Comparison of ENCODE assay signal across 1 cellular context in the genomic region with DNA sequence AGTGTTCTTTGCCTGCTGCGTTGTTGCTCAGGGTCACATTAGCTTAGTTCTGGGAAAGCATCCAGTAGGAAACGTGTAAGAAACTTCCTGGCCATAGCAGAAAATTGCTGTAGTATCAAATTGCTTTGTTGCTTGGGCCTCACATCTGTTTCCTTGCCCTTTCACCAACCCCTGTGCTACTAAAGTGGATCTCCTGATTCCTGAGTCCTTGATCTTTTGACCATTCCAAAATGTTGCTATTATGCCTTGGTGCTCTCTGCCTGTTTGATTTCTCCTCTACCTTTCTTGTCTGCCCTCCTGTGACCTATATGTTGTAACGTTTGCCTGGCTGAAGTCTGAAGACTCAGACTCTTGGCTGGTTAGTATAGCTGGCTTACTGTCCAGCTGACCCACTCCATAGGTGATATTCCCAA.
A peak's percentile ranks its signal among the peaks of the same experiment; 100 is the strongest.
TF ChIP-seq lines count a peak whose summit lies in the region.

No MANE protein-coding gene starts in this region.

TF ChIP-seq in HepG2, 621 proteins besides CTCF, POLR2A, EP300 and RAD21 (continued from another document and continues in another):
- TF ChIP-seq, protein P1, sequence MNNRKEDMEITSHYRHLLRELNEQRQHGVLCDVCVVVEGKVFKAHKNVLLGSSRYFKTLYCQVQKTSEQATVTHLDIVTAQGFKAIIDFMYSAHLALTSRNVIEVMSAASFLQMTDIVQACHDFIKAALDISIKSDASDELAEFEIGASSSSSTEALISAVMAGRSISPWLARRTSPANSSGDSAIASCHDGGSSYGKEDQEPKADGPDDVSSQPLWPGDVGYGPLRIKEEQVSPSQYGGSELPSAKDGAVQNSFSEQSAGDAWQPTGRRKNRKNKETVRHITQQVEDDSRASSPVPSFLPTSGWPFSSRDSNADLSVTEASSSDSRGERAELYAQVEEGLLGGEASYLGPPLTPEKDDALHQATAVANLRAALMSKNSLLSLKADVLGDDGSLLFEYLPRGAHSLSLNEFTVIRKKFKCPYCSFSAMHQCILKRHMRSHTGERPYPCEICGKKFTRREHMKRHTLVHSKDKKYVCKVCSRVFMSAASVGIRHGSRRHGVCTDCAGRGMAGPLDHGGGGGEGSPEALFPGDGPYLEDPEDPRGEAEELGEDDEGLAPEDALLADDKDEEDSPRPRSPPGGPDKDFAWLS (CRISPR knock-in tag; IDR thresholded peaks at IDR 0.05; ENCODE audit: borderline replicate concordance) = no peak
- TF ChIP-seq PHF21A (CRISPR knock-in tag; IDR thresholded peaks at IDR 0.05) (no peak), DR1 (CRISPR knock-in tag; IDR thresholded peaks at IDR 0.05) (no peak), HNRNPH1 (optimal IDR thresholded peaks at IDR 0.05; ENCODE audit: low read depth, low read length) (no peak), FOXK1 (CRISPR knock-in tag; IDR thresholded peaks at IDR 0.05; ENCODE audit: borderline replicate concordance, low read depth) (no peak), ZNF225 (CRISPR knock-in tag; IDR thresholded peaks at IDR 0.05) (no peak), NFE2L1 (CRISPR knock-in tag; IDR thresholded peaks at IDR 0.05; ENCODE audit: borderline replicate concordance) (no peak), SMARCC2 (IDR thresholded peaks at IDR 0.05) (no peak), ZNF496 (CRISPR knock-in tag; IDR thresholded peaks at IDR 0.05; ENCODE audit: insufficient replicate concordance) (no peak), SOX13 (IDR thresholded peaks at IDR 0.05) (no peak), SOX13 (CRISPR knock-in tag; conservative IDR thresholded peaks at IDR 0.05 in 1 of 2, IDR thresholded peaks at IDR 0.05 in 1 of 2) (peak in 1 of 2 experiments; percentile 60; a peak in 2 of 4 replicates), ZSCAN20 (CRISPR knock-in tag; IDR thresholded peaks at IDR 0.05; ENCODE audit: borderline replicate concordance) (no peak), REPIN1 (CRISPR knock-in tag; IDR thresholded peaks at IDR 0.05; ENCODE audit: borderline replicate concordance, low read depth) (no peak), ZNF790 (CRISPR knock-in tag; IDR thresholded peaks at IDR 0.05; ENCODE audit: borderline replicate concordance) (no peak), ZNF143 (CRISPR knock-in tag; IDR thresholded peaks at IDR 0.05) (no peak), RXRA (CRISPR knock-in tag; IDR thresholded peaks at IDR 0.05) (no peak; the same call in 1 of the 2 replicates), PITX1 (CRISPR knock-in tag; IDR thresholded peaks at IDR 0.05) (no peak), SAP130 (CRISPR knock-in tag; IDR thresholded peaks at IDR 0.05; ENCODE audit: low read depth) (peak; percentile 15; the same call in 1 of the 2 replicates), HNRNPLL (IDR thresholded peaks at IDR 0.05; ENCODE audit: low read depth, low read length, poor library complexity, severe bottlenecking) (no peak), TBP (CRISPR knock-in tag; IDR thresholded peaks at IDR 0.05) (no peak), PPARG (CRISPR knock-in tag; conservative IDR thresholded peaks at IDR 0.05) (no peak; the same call in 1 of the 2 replicates), NAIF1 (CRISPR knock-in tag; IDR thresholded peaks at IDR 0.05; ENCODE audit: borderline replicate concordance) (no peak), CEBPG (CRISPR knock-in tag; IDR thresholded peaks at IDR 0.05) (0 out of 2 replicates have a peak, but pooled peaks have one; percentile 11), NFRKB (IDR thresholded peaks at IDR 0.05) (no peak), ZNF883 (CRISPR knock-in tag; IDR thresholded peaks at IDR 0.05; ENCODE audit: not compliant biosample characterization) (no peak), ETV6 (CRISPR knock-in tag; conservative IDR thresholded peaks at IDR 0.05) (no peak), MIER3 (CRISPR knock-in tag; IDR thresholded peaks at IDR 0.05; ENCODE audit: borderline replicate concordance) (no peak), ZNF724P (CRISPR knock-in tag; IDR thresholded peaks at IDR 0.05; ENCODE audit: borderline replicate concordance) (no peak), NCOR1 (IDR thresholded peaks at IDR 0.05; ENCODE audit: borderline replicate concordance, low read length) (no peak), MEIS1 (CRISPR knock-in tag; IDR thresholded peaks at IDR 0.05; ENCODE audit: borderline replicate concordance) (no peak)
- TF ChIP-seq, protein P2, sequence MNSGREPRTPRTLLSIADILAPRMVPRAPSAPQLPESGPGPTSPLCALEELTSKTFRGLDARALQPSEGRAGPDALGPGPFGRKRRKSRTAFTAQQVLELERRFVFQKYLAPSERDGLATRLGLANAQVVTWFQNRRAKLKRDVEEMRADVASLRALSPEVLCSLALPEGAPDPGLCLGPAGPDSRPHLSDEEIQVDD (CRISPR knock-in tag; IDR thresholded peaks at IDR 0.05; ENCODE audit: borderline replicate concordance) = no peak
- TF ChIP-seq, protein P3, sequence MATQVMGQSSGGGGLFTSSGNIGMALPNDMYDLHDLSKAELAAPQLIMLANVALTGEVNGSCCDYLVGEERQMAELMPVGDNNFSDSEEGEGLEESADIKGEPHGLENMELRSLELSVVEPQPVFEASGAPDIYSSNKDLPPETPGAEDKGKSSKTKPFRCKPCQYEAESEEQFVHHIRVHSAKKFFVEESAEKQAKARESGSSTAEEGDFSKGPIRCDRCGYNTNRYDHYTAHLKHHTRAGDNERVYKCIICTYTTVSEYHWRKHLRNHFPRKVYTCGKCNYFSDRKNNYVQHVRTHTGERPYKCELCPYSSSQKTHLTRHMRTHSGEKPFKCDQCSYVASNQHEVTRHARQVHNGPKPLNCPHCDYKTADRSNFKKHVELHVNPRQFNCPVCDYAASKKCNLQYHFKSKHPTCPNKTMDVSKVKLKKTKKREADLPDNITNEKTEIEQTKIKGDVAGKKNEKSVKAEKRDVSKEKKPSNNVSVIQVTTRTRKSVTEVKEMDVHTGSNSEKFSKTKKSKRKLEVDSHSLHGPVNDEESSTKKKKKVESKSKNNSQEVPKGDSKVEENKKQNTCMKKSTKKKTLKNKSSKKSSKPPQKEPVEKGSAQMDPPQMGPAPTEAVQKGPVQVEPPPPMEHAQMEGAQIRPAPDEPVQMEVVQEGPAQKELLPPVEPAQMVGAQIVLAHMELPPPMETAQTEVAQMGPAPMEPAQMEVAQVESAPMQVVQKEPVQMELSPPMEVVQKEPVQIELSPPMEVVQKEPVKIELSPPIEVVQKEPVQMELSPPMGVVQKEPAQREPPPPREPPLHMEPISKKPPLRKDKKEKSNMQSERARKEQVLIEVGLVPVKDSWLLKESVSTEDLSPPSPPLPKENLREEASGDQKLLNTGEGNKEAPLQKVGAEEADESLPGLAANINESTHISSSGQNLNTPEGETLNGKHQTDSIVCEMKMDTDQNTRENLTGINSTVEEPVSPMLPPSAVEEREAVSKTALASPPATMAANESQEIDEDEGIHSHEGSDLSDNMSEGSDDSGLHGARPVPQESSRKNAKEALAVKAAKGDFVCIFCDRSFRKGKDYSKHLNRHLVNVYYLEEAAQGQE (IDR thresholded peaks at IDR 0.05; ENCODE audit: borderline replicate concordance in 1 of 2, low read depth in 1 of 2, low read length in 2 of 2) = no peak
- TF ChIP-seq, protein P4, sequence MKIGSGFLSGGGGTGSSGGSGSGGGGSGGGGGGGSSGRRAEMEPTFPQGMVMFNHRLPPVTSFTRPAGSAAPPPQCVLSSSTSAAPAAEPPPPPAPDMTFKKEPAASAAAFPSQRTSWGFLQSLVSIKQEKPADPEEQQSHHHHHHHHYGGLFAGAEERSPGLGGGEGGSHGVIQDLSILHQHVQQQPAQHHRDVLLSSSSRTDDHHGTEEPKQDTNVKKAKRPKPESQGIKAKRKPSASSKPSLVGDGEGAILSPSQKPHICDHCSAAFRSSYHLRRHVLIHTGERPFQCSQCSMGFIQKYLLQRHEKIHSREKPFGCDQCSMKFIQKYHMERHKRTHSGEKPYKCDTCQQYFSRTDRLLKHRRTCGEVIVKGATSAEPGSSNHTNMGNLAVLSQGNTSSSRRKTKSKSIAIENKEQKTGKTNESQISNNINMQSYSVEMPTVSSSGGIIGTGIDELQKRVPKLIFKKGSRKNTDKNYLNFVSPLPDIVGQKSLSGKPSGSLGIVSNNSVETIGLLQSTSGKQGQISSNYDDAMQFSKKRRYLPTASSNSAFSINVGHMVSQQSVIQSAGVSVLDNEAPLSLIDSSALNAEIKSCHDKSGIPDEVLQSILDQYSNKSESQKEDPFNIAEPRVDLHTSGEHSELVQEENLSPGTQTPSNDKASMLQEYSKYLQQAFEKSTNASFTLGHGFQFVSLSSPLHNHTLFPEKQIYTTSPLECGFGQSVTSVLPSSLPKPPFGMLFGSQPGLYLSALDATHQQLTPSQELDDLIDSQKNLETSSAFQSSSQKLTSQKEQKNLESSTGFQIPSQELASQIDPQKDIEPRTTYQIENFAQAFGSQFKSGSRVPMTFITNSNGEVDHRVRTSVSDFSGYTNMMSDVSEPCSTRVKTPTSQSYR (CRISPR knock-in tag; IDR thresholded peaks at IDR 0.05; ENCODE audit: borderline replicate concordance) = no peak
- TF ChIP-seq, protein P5, sequence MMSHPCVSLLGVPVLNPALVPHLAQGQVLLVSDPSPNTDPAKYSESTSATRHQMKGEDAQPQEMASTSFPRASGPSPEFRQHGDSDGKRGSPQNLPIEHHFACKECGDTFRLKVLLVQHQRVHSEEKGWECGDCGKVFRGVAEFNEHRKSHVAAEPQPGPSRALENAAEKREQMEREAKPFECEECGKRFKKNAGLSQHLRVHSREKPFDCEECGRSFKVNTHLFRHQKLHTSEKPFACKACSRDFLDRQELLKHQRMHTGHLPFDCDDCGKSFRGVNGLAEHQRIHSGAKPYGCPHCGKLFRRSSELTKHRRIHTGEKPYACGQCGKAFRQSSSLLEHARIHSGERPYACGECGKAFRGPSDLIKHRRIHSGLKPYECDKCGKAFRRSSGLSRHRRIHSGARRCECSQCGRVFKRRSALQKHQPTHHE (CRISPR knock-in tag; IDR thresholded peaks at IDR 0.05; ENCODE audit: borderline replicate concordance) = no peak
- TF ChIP-seq, protein P6, sequence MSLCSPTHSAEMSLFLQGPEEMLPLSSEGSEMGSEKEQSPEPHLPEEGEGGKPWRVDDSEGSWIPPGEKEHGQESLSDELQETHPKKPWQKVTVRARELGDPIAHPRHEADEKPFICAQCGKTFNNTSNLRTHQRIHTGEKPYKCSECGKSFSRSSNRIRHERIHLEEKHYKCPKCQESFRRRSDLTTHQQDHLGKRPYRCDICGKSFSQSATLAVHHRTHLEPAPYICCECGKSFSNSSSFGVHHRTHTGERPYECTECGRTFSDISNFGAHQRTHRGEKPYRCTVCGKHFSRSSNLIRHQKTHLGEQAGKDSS (CRISPR knock-in tag; IDR thresholded peaks at IDR 0.05; ENCODE audit: borderline replicate concordance, low read depth) = no peak
- TF ChIP-seq, protein P7, sequence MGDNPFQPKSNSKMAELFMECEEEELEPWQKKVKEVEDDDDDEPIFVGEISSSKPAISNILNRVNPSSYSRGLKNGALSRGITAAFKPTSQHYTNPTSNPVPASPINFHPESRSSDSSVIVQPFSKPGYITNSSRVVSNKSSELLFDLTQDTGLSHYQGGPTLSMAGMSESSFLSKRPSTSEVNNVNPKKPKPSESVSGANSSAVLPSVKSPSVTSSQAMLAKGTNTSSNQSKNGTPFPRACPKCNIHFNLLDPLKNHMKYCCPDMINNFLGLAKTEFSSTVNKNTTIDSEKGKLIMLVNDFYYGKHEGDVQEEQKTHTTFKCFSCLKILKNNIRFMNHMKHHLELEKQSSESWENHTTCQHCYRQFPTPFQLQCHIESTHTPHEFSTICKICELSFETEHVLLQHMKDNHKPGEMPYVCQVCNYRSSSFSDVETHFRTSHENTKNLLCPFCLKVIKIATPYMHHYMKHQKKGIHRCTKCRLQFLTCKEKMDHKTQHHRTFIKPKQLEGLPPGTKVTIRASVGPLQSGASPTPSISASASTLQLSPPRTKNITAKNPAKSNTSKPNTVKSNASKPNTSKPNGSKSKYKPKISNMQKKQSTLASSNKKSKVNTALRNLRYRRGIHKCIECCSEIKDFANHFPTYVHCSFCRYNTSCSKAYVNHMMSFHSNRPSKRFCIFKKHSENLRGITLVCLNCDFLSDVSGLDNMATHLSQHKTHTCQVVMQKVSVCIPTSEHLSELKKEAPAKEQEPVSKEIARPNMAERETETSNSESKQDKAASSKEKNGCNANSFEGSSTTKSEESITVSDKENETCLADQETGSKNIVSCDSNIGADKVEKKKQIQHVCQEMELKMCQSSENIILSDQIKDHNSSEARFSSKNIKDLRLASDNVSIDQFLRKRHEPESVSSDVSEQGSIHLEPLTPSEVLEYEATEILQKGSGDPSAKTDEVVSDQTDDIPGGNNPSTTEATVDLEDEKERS (CRISPR knock-in tag; IDR thresholded peaks at IDR 0.05) = no peak
- TF ChIP-seq, protein P8, sequence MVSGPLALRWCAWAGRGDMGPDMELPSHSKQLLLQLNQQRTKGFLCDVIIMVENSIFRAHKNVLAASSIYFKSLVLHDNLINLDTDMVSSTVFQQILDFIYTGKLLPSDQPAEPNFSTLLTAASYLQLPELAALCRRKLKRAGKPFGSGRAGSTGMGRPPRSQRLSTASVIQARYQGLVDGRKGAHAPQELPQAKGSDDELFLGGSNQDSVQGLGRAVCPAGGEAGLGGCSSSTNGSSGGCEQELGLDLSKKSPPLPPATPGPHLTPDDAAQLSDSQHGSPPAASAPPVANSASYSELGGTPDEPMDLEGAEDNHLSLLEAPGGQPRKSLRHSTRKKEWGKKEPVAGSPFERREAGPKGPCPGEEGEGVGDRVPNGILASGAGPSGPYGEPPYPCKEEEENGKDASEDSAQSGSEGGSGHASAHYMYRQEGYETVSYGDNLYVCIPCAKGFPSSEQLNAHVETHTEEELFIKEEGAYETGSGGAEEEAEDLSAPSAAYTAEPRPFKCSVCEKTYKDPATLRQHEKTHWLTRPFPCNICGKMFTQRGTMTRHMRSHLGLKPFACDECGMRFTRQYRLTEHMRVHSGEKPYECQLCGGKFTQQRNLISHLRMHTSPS (CRISPR knock-in tag; IDR thresholded peaks at IDR 0.05; ENCODE audit: low read depth) = no peak
- TF ChIP-seq, protein P9, sequence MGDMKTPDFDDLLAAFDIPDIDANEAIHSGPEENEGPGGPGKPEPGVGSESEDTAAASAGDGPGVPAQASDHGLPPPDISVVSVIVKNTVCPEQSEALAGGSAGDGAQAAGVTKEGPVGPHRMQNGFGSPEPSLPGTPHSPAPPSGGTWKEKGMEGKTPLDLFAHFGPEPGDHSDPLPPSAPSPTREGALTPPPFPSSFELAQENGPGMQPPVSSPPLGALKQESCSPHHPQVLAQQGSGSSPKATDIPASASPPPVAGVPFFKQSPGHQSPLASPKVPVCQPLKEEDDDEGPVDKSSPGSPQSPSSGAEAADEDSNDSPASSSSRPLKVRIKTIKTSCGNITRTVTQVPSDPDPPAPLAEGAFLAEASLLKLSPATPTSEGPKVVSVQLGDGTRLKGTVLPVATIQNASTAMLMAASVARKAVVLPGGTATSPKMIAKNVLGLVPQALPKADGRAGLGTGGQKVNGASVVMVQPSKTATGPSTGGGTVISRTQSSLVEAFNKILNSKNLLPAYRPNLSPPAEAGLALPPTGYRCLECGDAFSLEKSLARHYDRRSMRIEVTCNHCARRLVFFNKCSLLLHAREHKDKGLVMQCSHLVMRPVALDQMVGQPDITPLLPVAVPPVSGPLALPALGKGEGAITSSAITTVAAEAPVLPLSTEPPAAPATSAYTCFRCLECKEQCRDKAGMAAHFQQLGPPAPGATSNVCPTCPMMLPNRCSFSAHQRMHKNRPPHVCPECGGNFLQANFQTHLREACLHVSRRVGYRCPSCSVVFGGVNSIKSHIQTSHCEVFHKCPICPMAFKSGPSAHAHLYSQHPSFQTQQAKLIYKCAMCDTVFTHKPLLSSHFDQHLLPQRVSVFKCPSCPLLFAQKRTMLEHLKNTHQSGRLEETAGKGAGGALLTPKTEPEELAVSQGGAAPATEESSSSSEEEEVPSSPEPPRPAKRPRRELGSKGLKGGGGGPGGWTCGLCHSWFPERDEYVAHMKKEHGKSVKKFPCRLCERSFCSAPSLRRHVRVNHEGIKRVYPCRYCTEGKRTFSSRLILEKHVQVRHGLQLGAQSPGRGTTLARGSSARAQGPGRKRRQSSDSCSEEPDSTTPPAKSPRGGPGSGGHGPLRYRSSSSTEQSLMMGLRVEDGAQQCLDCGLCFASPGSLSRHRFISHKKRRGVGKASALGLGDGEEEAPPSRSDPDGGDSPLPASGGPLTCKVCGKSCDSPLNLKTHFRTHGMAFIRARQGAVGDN (CRISPR knock-in tag; IDR thresholded peaks at IDR 0.05) = no peak
